In genomic region chr7:19519443-19519977, GRCh38 we compare ENCODE assay signal across 12 cellular contexts.
DNase-seq lines count a peak whose midpoint lies in the region; ATAC-seq and TF ChIP-seq lines count a peak whose summit lies in the region.
"Had no signal": no experiment of that assay in that cellular context is flagged by ENCODE, and none has a peak within 500 bp of the region (broad histone marks: within the 10 kb centered on the region; RNA-seq: fewer than 3 reads in every experiment).

No MANE protein-coding gene starts in this region.

- no peak overlapping the region for H3K27ac Mint-ChIP-seq in stimulated activated effector memory CD8-positive, alpha-beta T cell treated with anti-CD3 and anti-CD28 coated beads, Interleukin-12 subunit alpha, Interleukin-12 subunit beta, amount 100 ng/mL, for 72 hours
- H3K27ac Mint-ChIP-seq: CD8-positive, alpha-beta T cell; HFFc6 had no signal

- H3K4me3 ChIP-seq in colonic mucosa: no peak overlapping the region
- H3K4me3 ChIP-seq: PC-9 had no signal

- H3K36me3 Mint-ChIP-seq in stimulated activated effector memory CD8-positive, alpha-beta T cell treated with anti-CD3 and anti-CD28 coated beads, Interleukin-12 subunit alpha, Interleukin-12 subunit beta, amount 100 ng/mL, for 72 hours: no peaks in the 10 kb centered on the region
- H3K36me3 Mint-ChIP-seq: CD8-positive, alpha-beta T cell had no signal

- no peaks in the 10 kb centered on the region for H3K27me3 ChIP-seq in colonic mucosa

- H3K9ac ChIP-seq in colonic mucosa (ENCODE audit: low read depth in 2 of 2, low read length in 2 of 2): no peak overlapping the region

- H3K4me1 ChIP-seq in colonic mucosa: no peaks in the 10 kb centered on the region

- peaks cover 23% of the 10 kb centered on the region for H3K9me3 Mint-ChIP-seq in stimulated activated effector memory CD8-positive, alpha-beta T cell treated with anti-CD3 and anti-CD28 coated beads, Interleukin-12 subunit alpha, Interleukin-12 subunit beta, amount 100 ng/mL, for 72 hours
- H3K9me3 Mint-ChIP-seq: HFFc6 had no signal

- POLR2A ChIA-PET in RWPE1 (lab: Yijun Ruan, JAX; ENCODE audit: low non-redundant PET): no interaction called here

- no peaks in the 10 kb centered on the region for H3K9me3 ChIP-seq in colonic mucosa

- H3K36me3 ChIP-seq in colonic mucosa: no peaks in the 10 kb centered on the region

- intact Hi-C loops in left ventricle myocardium superior (cut with micrococcal nuclease): no loop called here
- intact Hi-C loops in colonic mucosa (cut with DNase I): no loop called here

- CTCF ChIA-PET in RWPE1 (lab: Yijun Ruan, JAX): interaction anchor here (0.6 kb wide), 1 partner anchor 447 kb away, joined by 4 read pairs; no protein-coding TSS in a partner anchor

- no peak overlapping the region for H3K4me3 Mint-ChIP-seq in stimulated activated effector memory CD8-positive, alpha-beta T cell treated with anti-CD3 and anti-CD28 coated beads, Interleukin-12 subunit alpha, Interleukin-12 subunit beta, amount 100 ng/mL, for 72 hours
- H3K4me3 Mint-ChIP-seq: CD8-positive, alpha-beta T cell; HFFc6 had no signal

- peak; percentile 67 for ATAC-seq in left ventricle myocardium superior
- no peak for ATAC-seq in stimulated activated effector memory CD8-positive, alpha-beta T cell treated with anti-CD3 and anti-CD28 coated beads, Interleukin-12 subunit alpha, Interleukin-12 subunit beta, amount 100 ng/mL, for 72 hours
- ATAC-seq: CD8-positive, alpha-beta T cell had no signal

- peak; percentile 15 for DNase-seq in DMS53 treated with DMSO at 0.1 percent for 48 hours (lab: John Stamatoyannopoulos, UW; ENCODE audit: unreplicated experiment)
- peak; percentile 40 to 91 (median 75) for DNase-seq in NCI-H1417 (lab: John Stamatoyannopoulos, UW)
- DNase-seq in RWPE1 (ENCODE audit: low spot score): peak; percentile 8
- DNase-seq in left ventricle myocardium superior: no peak
- DNase-seq in GM19238 (ENCODE audit: insufficient read length, low spot score): no peak
- DNase-seq in colonic mucosa: no peak
- DNase-seq in stimulated activated effector memory CD8-positive, alpha-beta T cell treated with anti-CD3 and anti-CD28 coated beads, Interleukin-12 subunit alpha, Interleukin-12 subunit beta, amount 100 ng/mL, for 72 hours (ENCODE audit: low spot score in 2 of 2): no peak
- no peak for DNase-seq in SK-N-DZ (ENCODE audit: low spot score)
- DNase-seq: CD8-positive, alpha-beta T cell; HFFc6; Karpas-422; PC-9 had no signal

- TF ChIP-seq CTCF in RWPE1 (conservative IDR thresholded peaks at IDR 0.05; ENCODE audit: low read depth) (no peak), colonic mucosa (IDR thresholded peaks at IDR 0.05) (no peak)

- H3K4me1 Mint-ChIP-seq in stimulated activated effector memory CD8-positive, alpha-beta T cell treated with anti-CD3 and anti-CD28 coated beads, Interleukin-12 subunit alpha, Interleukin-12 subunit beta, amount 100 ng/mL, for 72 hours: no peaks in the 10 kb centered on the region

- H3K27ac ChIP-seq in RWPE1: no peak overlapping the region
- no peak overlapping the region for H3K27ac ChIP-seq in colonic mucosa
- H3K27ac ChIP-seq: PC-9 had no signal

Comparison
In these comparisons a context has a peak if more than half of its experiments do, and no peak if none do; other contexts are left out.
1. DNase-seq: peak in DMS53 treated with DMSO at 0.1 percent for 48 hours (single experiment), NCI-H1417 (3 of 3) and RWPE1 (single experiment); none in left ventricle myocardium superior (single experiment), GM19238 (single experiment), colonic mucosa (single experiment), stimulated activated effector memory CD8-positive, alpha-beta T cell treated with anti-CD3 and anti-CD28 coated beads, Interleukin-12 subunit alpha, Interleukin-12 subunit beta, amount 100 ng/mL, for 72 hours (0 of 2) and SK-N-DZ (single experiment).